1 cellular context compared by ENCODE assay signal in the genomic region with DNA sequence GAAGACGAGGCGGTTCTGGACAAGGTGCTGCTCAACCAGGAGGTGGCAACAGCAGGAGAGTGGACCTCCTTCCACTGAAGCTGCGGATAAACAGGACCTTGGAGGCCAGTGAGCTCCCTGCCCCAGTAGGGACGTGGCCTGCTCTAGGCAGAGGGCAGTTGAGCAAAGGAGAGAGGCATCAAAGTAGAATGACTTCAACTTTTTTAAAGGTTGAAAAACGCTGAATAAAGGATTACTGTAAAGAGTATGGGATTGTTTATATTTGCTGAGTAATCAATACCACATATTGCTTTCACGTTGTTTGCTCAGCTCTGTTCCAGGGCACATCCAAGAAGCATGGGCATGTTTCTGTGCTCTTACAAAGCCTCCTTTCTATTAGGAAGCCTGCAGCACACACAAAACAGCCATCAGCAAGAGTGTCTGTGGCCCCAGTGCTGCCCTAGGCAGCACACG.
TF ChIP-seq lines count a peak whose summit lies in the region.

No MANE protein-coding gene starts in this region.

TF ChIP-seq in HepG2, 621 proteins besides CTCF, POLR2A, EP300 and RAD21 (continued from another document and continues in another):
- TF ChIP-seq, protein P1, sequence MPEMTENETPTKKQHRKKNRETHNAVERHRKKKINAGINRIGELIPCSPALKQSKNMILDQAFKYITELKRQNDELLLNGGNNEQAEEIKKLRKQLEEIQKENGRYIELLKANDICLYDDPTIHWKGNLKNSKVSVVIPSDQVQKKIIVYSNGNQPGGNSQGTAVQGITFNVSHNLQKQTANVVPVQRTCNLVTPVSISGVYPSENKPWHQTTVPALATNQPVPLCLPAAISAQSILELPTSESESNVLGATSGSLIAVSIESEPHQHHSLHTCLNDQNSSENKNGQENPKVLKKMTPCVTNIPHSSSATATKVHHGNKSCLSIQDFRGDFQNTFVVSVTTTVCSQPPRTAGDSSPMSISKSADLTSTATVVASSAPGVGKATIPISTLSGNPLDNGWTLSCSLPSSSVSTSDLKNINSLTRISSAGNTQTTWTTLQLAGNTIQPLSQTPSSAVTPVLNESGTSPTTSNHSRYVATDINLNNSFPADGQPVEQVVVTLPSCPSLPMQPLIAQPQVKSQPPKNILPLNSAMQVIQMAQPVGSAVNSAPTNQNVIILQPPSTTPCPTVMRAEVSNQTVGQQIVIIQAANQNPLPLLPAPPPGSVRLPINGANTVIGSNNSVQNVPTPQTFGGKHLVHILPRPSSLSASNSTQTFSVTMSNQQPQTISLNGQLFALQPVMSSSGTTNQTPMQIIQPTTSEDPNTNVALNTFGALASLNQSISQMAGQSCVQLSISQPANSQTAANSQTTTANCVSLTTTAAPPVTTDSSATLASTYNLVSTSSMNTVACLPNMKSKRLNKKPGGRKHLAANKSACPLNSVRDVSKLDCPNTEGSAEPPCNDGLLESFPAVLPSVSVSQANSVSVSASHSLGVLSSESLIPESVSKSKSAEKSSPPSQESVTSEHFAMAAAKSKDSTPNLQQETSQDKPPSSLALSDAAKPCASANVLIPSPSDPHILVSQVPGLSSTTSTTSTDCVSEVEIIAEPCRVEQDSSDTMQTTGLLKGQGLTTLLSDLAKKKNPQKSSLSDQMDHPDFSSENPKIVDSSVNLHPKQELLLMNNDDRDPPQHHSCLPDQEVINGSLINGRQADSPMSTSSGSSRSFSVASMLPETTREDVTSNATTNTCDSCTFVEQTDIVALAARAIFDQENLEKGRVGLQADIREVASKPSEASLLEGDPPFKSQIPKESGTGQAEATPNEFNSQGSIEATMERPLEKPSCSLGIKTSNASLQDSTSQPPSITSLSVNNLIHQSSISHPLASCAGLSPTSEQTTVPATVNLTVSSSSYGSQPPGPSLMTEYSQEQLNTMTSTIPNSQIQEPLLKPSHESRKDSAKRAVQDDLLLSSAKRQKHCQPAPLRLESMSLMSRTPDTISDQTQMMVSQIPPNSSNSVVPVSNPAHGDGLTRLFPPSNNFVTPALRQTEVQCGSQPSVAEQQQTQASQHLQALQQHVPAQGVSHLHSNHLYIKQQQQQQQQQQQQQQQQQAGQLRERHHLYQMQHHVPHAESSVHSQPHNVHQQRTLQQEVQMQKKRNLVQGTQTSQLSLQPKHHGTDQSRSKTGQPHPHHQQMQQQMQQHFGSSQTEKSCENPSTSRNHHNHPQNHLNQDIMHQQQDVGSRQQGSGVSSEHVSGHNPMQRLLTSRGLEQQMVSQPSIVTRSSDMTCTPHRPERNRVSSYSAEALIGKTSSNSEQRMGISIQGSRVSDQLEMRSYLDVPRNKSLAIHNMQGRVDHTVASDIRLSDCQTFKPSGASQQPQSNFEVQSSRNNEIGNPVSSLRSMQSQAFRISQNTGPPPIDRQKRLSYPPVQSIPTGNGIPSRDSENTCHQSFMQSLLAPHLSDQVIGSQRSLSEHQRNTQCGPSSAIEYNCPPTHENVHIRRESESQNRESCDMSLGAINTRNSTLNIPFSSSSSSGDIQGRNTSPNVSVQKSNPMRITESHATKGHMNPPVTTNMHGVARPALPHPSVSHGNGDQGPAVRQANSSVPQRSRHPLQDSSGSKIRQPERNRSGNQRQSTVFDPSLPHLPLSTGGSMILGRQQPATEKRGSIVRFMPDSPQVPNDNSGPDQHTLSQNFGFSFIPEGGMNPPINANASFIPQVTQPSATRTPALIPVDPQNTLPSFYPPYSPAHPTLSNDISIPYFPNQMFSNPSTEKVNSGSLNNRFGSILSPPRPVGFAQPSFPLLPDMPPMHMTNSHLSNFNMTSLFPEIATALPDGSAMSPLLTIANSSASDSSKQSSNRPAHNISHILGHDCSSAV (CRISPR knock-in tag; IDR thresholded peaks at IDR 0.05; ENCODE audit: borderline replicate concordance) = no peak
- TF ChIP-seq ZNF549 (CRISPR knock-in tag; IDR thresholded peaks at IDR 0.05) (no peak; the same call in 1 of the 2 replicates), U2AF1 (optimal IDR thresholded peaks at IDR 0.05; ENCODE audit: low read depth, low read length) (no peak), ELF1 (CRISPR knock-in tag; IDR thresholded peaks at IDR 0.05) (no peak), FOXA1 (IDR thresholded peaks at IDR 0.05) (no peak), FOXA1 (CRISPR knock-in tag; IDR thresholded peaks at IDR 0.05) (peak; percentile 89), NFE2L2 (IDR thresholded peaks at IDR 0.05; ENCODE audit: low read length) (no peak; the same call in 1 of the 2 replicates), ZMYM3 (CRISPR knock-in tag; IDR thresholded peaks at IDR 0.05) (peak; percentile 46), FOXK1 (CRISPR knock-in tag; IDR thresholded peaks at IDR 0.05; ENCODE audit: borderline replicate concordance, low read depth) (peak; percentile 63; the same call in 1 of the 2 replicates), SAP130 (CRISPR knock-in tag; IDR thresholded peaks at IDR 0.05; ENCODE audit: low read depth) (peak; percentile 74; the same call in 1 of the 2 replicates), ZNF335 (CRISPR knock-in tag; IDR thresholded peaks at IDR 0.05) (no peak), KDM5A (IDR thresholded peaks at IDR 0.05; ENCODE audit: borderline replicate concordance, low read length) (no peak; the same call in 1 of the 2 replicates), FOXC1 (CRISPR knock-in tag; IDR thresholded peaks at IDR 0.05; ENCODE audit: borderline replicate concordance) (peak; percentile 38; the same call in 1 of the 2 replicates), ZNF354B (CRISPR knock-in tag; IDR thresholded peaks at IDR 0.05) (no peak), HMG20B (CRISPR knock-in tag; conservative IDR thresholded peaks at IDR 0.05) (peak; percentile 78), RARG (CRISPR knock-in tag; IDR thresholded peaks at IDR 0.05; ENCODE audit: low read depth) (no peak), TCF12 (IDR thresholded peaks at IDR 0.05) (no peak), TCF12 (CRISPR knock-in tag; IDR thresholded peaks at IDR 0.05) (0 out of 2 replicates have a peak, but pooled peaks have one; percentile 34), ZNF292 (CRISPR knock-in tag; IDR thresholded peaks at IDR 0.05; ENCODE audit: borderline replicate concordance, low read depth) (peak; percentile 73; the same call in 1 of the 2 replicates), CBX5 (CRISPR knock-in tag; IDR thresholded peaks at IDR 0.05; ENCODE audit: borderline replicate concordance) (peak; percentile 39; the same call in 1 of the 2 replicates), ZSCAN25 (CRISPR knock-in tag; IDR thresholded peaks at IDR 0.05) (0 out of 2 replicates have a peak, but pooled peaks have one; percentile 58), MLLT10 (CRISPR knock-in tag; IDR thresholded peaks at IDR 0.05) (no peak), PHF5A (CRISPR knock-in tag; IDR thresholded peaks at IDR 0.05; ENCODE audit: low read depth, unreplicated experiment) (peak; percentile 35), CEBPB (IDR thresholded peaks at IDR 0.05; ENCODE audit: borderline replicate concordance, low read depth, low read length) (no peak)
- TF ChIP-seq, protein P2, sequence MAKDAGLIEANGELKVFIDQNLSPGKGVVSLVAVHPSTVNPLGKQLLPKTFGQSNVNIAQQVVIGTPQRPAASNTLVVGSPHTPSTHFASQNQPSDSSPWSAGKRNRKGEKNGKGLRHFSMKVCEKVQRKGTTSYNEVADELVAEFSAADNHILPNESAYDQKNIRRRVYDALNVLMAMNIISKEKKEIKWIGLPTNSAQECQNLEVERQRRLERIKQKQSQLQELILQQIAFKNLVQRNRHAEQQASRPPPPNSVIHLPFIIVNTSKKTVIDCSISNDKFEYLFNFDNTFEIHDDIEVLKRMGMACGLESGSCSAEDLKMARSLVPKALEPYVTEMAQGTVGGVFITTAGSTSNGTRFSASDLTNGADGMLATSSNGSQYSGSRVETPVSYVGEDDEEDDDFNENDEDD (CRISPR knock-in tag; IDR thresholded peaks at IDR 0.05; ENCODE audit: borderline replicate concordance) = no peak; the same call in 1 of the 2 replicates
- TF ChIP-seq, protein P3, sequence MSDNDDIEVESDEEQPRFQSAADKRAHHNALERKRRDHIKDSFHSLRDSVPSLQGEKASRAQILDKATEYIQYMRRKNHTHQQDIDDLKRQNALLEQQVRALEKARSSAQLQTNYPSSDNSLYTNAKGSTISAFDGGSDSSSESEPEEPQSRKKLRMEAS (IDR thresholded peaks at IDR 0.05) = peak; percentile 72
- TF ChIP-seq, protein P4, sequence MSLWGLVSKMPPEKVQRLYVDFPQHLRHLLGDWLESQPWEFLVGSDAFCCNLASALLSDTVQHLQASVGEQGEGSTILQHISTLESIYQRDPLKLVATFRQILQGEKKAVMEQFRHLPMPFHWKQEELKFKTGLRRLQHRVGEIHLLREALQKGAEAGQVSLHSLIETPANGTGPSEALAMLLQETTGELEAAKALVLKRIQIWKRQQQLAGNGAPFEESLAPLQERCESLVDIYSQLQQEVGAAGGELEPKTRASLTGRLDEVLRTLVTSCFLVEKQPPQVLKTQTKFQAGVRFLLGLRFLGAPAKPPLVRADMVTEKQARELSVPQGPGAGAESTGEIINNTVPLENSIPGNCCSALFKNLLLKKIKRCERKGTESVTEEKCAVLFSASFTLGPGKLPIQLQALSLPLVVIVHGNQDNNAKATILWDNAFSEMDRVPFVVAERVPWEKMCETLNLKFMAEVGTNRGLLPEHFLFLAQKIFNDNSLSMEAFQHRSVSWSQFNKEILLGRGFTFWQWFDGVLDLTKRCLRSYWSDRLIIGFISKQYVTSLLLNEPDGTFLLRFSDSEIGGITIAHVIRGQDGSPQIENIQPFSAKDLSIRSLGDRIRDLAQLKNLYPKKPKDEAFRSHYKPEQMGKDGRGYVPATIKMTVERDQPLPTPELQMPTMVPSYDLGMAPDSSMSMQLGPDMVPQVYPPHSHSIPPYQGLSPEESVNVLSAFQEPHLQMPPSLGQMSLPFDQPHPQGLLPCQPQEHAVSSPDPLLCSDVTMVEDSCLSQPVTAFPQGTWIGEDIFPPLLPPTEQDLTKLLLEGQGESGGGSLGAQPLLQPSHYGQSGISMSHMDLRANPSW (CRISPR knock-in tag; IDR thresholded peaks at IDR 0.05; ENCODE audit: borderline replicate concordance) = 0 out of 2 replicates have a peak, but pooled peaks have one; percentile 31
- TF ChIP-seq, protein P5, sequence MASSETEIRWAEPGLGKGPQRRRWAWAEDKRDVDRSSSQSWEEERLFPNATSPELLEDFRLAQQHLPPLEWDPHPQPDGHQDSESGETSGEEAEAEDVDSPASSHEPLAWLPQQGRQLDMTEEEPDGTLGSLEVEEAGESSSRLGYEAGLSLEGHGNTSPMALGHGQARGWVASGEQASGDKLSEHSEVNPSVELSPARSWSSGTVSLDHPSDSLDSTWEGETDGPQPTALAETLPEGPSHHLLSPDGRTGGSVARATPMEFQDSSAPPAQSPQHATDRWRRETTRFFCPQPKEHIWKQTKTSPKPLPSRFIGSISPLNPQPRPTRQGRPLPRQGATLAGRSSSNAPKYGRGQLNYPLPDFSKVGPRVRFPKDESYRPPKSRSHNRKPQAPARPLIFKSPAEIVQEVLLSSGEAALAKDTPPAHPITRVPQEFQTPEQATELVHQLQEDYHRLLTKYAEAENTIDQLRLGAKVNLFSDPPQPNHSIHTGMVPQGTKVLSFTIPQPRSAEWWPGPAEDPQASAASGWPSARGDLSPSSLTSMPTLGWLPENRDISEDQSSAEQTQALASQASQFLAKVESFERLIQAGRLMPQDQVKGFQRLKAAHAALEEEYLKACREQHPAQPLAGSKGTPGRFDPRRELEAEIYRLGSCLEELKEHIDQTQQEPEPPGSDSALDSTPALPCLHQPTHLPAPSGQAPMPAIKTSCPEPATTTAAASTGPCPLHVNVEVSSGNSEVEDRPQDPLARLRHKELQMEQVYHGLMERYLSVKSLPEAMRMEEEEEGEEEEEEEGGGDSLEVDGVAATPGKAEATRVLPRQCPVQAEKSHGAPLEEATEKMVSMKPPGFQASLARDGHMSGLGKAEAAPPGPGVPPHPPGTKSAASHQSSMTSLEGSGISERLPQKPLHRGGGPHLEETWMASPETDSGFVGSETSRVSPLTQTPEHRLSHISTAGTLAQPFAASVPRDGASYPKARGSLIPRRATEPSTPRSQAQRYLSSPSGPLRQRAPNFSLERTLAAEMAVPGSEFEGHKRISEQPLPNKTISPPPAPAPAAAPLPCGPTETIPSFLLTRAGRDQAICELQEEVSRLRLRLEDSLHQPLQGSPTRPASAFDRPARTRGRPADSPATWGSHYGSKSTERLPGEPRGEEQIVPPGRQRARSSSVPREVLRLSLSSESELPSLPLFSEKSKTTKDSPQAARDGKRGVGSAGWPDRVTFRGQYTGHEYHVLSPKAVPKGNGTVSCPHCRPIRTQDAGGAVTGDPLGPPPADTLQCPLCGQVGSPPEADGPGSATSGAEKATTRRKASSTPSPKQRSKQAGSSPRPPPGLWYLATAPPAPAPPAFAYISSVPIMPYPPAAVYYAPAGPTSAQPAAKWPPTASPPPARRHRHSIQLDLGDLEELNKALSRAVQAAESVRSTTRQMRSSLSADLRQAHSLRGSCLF (CRISPR knock-in tag; IDR thresholded peaks at IDR 0.05; ENCODE audit: borderline replicate concordance) = no peak
- TF ChIP-seq, protein P6, sequence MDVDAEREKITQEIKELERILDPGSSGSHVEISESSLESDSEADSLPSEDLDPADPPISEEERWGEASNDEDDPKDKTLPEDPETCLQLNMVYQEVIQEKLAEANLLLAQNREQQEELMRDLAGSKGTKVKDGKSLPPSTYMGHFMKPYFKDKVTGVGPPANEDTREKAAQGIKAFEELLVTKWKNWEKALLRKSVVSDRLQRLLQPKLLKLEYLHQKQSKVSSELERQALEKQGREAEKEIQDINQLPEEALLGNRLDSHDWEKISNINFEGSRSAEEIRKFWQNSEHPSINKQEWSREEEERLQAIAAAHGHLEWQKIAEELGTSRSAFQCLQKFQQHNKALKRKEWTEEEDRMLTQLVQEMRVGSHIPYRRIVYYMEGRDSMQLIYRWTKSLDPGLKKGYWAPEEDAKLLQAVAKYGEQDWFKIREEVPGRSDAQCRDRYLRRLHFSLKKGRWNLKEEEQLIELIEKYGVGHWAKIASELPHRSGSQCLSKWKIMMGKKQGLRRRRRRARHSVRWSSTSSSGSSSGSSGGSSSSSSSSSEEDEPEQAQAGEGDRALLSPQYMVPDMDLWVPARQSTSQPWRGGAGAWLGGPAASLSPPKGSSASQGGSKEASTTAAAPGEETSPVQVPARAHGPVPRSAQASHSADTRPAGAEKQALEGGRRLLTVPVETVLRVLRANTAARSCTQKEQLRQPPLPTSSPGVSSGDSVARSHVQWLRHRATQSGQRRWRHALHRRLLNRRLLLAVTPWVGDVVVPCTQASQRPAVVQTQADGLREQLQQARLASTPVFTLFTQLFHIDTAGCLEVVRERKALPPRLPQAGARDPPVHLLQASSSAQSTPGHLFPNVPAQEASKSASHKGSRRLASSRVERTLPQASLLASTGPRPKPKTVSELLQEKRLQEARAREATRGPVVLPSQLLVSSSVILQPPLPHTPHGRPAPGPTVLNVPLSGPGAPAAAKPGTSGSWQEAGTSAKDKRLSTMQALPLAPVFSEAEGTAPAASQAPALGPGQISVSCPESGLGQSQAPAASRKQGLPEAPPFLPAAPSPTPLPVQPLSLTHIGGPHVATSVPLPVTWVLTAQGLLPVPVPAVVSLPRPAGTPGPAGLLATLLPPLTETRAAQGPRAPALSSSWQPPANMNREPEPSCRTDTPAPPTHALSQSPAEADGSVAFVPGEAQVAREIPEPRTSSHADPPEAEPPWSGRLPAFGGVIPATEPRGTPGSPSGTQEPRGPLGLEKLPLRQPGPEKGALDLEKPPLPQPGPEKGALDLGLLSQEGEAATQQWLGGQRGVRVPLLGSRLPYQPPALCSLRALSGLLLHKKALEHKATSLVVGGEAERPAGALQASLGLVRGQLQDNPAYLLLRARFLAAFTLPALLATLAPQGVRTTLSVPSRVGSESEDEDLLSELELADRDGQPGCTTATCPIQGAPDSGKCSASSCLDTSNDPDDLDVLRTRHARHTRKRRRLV (CRISPR knock-in tag; IDR thresholded peaks at IDR 0.05) = no peak
- TF ChIP-seq, protein P7, sequence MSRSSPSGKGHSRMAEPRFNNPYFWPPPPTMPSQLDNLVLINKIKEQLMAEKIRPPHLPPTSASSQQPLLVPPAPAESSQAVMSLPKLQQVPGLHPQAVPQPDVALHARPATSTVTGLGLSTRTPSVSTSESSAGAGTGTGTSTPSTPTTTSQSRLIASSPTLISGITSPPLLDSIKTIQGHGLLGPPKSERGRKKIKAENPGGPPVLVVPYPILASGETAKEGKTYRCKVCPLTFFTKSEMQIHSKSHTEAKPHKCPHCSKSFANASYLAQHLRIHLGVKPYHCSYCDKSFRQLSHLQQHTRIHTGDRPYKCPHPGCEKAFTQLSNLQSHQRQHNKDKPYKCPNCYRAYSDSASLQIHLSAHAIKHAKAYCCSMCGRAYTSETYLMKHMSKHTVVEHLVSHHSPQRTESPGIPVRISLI (CRISPR knock-in tag; IDR thresholded peaks at IDR 0.05; ENCODE audit: borderline replicate concordance) = peak; percentile 88
